In the genomic region with DNA sequence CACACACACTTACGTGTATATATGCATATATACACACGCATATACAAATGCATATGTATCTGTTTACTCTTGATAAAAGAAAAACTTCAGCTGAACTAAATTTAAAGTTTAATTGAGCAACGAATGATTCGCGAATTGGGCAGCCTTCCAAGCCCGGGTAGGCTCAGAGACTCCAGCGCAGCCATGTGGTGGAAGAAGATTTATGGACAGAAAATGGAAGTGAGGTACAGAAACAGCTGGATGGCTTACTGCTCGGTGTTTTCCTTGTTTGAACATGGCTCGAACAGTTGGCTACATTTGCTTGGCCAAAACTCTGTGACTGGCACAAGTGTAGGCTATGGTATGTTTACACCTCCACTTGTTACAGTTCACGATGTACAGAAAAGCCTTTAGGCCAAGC, we compare ENCODE assay signal across 12 cellular contexts.
"Had no signal": no experiment of that assay in that cellular context is flagged by ENCODE, and none has a peak within 500 bp of the region (broad histone marks: within the 10 kb centered on the region; RNA-seq: fewer than 3 reads in every experiment).

No MANE protein-coding gene starts in this region.

- H3K9me3 ChIP-seq: ascending aorta, esophagus squamous epithelium, heart right ventricle, left ventricle myocardium inferior, right atrium auricular region, uterus had no signal

- H3K4me1 ChIP-seq: ascending aorta, esophagus squamous epithelium, heart right ventricle, left ventricle myocardium inferior, right atrium auricular region, uterus had no signal

- H3K36me3 ChIP-seq: ascending aorta, esophagus squamous epithelium, heart right ventricle, left ventricle myocardium inferior, right atrium auricular region, uterus had no signal

- H3K27ac ChIP-seq: ascending aorta, esophagus squamous epithelium, heart right ventricle, left ventricle myocardium inferior, right atrium auricular region, skin epidermis, uterus had no signal

- DNase-seq: activated CD4-positive, alpha-beta T cell treated with anti-CD3 and anti-CD28 coated beads for 48 hours; activated CD8-positive, alpha-beta memory T cell treated with anti-CD3 and anti-CD28 coated beads, Interleukin-2, amount 50 U/mL, for 48 hours; activated CD8-positive, alpha-beta T cell treated with anti-CD3 and anti-CD28 coated beads, Interleukin-2, amount 10 ng/mL, durations not matched to agents 7 days and 5 days; activated naive CD4-positive, alpha-beta T cell; esophagus squamous epithelium; heart right ventricle; left ventricle myocardium inferior; natural killer cell; uterus had no signal

- H3K27me3 ChIP-seq: ascending aorta, esophagus squamous epithelium, heart right ventricle, right atrium auricular region, uterus had no signal

- H3K4me3 ChIP-seq: ascending aorta, esophagus squamous epithelium, heart right ventricle, left ventricle myocardium inferior, right atrium auricular region, skin epidermis, uterus had no signal
